In genomic region chr5:179804599-179804947, GRCh38 we compare ENCODE assay signal across 9 cellular contexts. TPM values are rescaled to one million over a fixed set of nuclear protein-coding genes. Genes with fewer than 3 reads are reported as not detected.
DNase-seq lines count a peak whose midpoint lies in the region; ATAC-seq and TF ChIP-seq lines count a peak whose summit lies in the region.
"Had no signal": no experiment of that assay in that cellular context is flagged by ENCODE, and none has a peak within 500 bp of the region (broad histone marks: within the 10 kb centered on the region; RNA-seq: fewer than 3 reads in every experiment).

No MANE protein-coding gene starts in this region.

- TF ChIP-seq CTCF in DND-41 (IDR thresholded peaks at IDR 0.05; ENCODE audit: borderline replicate concordance, extremely low read depth, low read length, poor library complexity, severe bottlenecking) (no peak), RWPE2 (IDR thresholded peaks at IDR 0.05; ENCODE audit: poor library complexity, severe bottlenecking) (no peak), fibroblast of lung (conservative IDR thresholded peaks at IDR 0.05 in 1 of 2, IDR thresholded peaks at IDR 0.05 in 1 of 2; ENCODE audit: low read depth in 1 of 2, low read length in 2 of 2) (no peak), retinal pigment epithelial cell (conservative IDR thresholded peaks at IDR 0.05; ENCODE audit: low read depth, low read length) (no peak), GM13976 (IDR thresholded peaks at IDR 0.05; ENCODE audit: borderline replicate concordance, control extremely low read depth, extremely low read depth, insufficient read depth, missing control alignments) (no peak)

- no peak for DNase-seq in DND-41
- no peak for DNase-seq in RWPE2 (ENCODE audit: low spot score)
- no peak for DNase-seq in fibroblast of lung (ENCODE audit: low read depth in 2 of 2)
- DNase-seq in retinal pigment epithelial cell (ENCODE audit: low read depth): no peak
- DNase-seq in GM13976 (ENCODE audit: low spot score): no peak
- DNase-seq: H7 had no signal

- H3K4me1 ChIP-seq in DND-41 (ENCODE audit: insufficient read depth, low read length) (peaks cover 45% of the 10 kb centered on the region), RWPE2 (ENCODE audit: insufficient read depth, poor library complexity, severe bottlenecking) (peaks cover 13% of the 10 kb centered on the region), fibroblast of lung (ENCODE audit: control insufficient read depth, extremely low read depth, insufficient read depth, low read length) (peaks cover 14% of the 10 kb centered on the region)

- peak overlapping the region; percentile 72; the same call in 1 of the 2 replicates for H3K9ac ChIP-seq in DND-41 (ENCODE audit: low read depth, low read length)
- H3K9ac ChIP-seq in fibroblast of lung (ENCODE audit: insufficient read depth, low read length): peak overlapping the region; percentile 36

- peaks cover 24% of the 10 kb centered on the region for H4K20me1 ChIP-seq in DND-41 (ENCODE audit: insufficient read depth, low read length)
- no peaks in the 10 kb centered on the region for H4K20me1 ChIP-seq in fibroblast of lung (ENCODE audit: control insufficient read depth, extremely low read depth, insufficient read depth, low read length)

- peaks cover 22% of the 10 kb centered on the region for H3K79me2 ChIP-seq in DND-41 (ENCODE audit: insufficient read depth, low read length)
- peaks cover 45% of the 10 kb centered on the region for H3K79me2 ChIP-seq in fibroblast of lung (ENCODE audit: control insufficient read depth, insufficient read depth, low read length)

- in situ Hi-C loops in GM13976 (cut with MboI; ENCODE audit: low sequenced_read_pairs, unreplicated experiment): no loop called here

- peaks cover 17% of the 10 kb centered on the region for H3K36me3 ChIP-seq in DND-41 (ENCODE audit: insufficient read depth, low read length)
- H3K36me3 ChIP-seq in RWPE2 (ENCODE audit: low read depth): peaks cover 21% of the 10 kb centered on the region
- peaks cover 17% of the 10 kb centered on the region for H3K36me3 ChIP-seq in fibroblast of lung (ENCODE audit: control insufficient read depth, insufficient read depth, low read length)

- H3K27ac ChIP-seq in DND-41 (ENCODE audit: low read length): no peak overlapping the region
- H3K27ac ChIP-seq in RWPE2 (ENCODE audit: poor library complexity, severe bottlenecking): peak overlapping the region; percentile 83
- no peak overlapping the region for H3K27ac ChIP-seq in fibroblast of lung (ENCODE audit: insufficient read depth, low read length)

- H2AFZ ChIP-seq in DND-41 (ENCODE audit: low read depth, low read length) (no peak overlapping the region), fibroblast of lung (ENCODE audit: low read length) (no peak overlapping the region)

- H3K4me3 ChIP-seq in DND-41 (ENCODE audit: low read depth in 1 of 2, low read length in 2 of 2): no peak overlapping the region
- peak overlapping the region; percentile 75 for H3K4me3 ChIP-seq in RWPE2 (ENCODE audit: severe bottlenecking)
- H3K4me3 ChIP-seq in fibroblast of lung (replicated peaks in 1 of 4; ENCODE audit: control extremely low read depth in 1 of 4, insufficient read depth in 1 of 4, low read depth in 3 of 4, low read length in 4 of 4): peak overlapping the region; percentile 58 to 82 (median 75)
- peak overlapping the region; percentile 65 for H3K4me3 ChIP-seq in retinal pigment epithelial cell (ENCODE audit: low read length)

- no peak for ATAC-seq in DND-41 (ENCODE audit: insufficient read depth, low read depth)
- ATAC-seq in RWPE2 (ENCODE audit: low read depth): no peak
- no peak for ATAC-seq in HG02642 (IDR thresholded peaks at IDR 0.05; ENCODE audit: poor library complexity, unreplicated experiment)
- ATAC-seq in GM21447 (IDR thresholded peaks at IDR 0.05; ENCODE audit: unreplicated experiment): no peak
- no peak for ATAC-seq in GM19351 (IDR thresholded peaks at IDR 0.05; ENCODE audit: unreplicated experiment)

- H3K9me3 ChIP-seq in DND-41 (ENCODE audit: insufficient read depth, low read length, severe bottlenecking) (no peaks in the 10 kb centered on the region), RWPE2 (ENCODE audit: severe bottlenecking) (no peaks in the 10 kb centered on the region), fibroblast of lung (ENCODE audit: control insufficient read depth, insufficient read depth, low read depth, low read length) (no peaks in the 10 kb centered on the region)

- H3K4me2 ChIP-seq in DND-41 (ENCODE audit: insufficient read depth, low read length) (peak overlapping the region; percentile 95), fibroblast of lung (ENCODE audit: extremely low read depth, insufficient read depth, low read length) (peak overlapping the region; percentile 89)

- H3K27me3 ChIP-seq in DND-41 (ENCODE audit: insufficient read depth, low read length, poor library complexity) (no peaks in the 10 kb centered on the region), RWPE2 (ENCODE audit: insufficient read depth, poor library complexity, severe bottlenecking) (no peaks in the 10 kb centered on the region), fibroblast of lung (ENCODE audit: control insufficient read depth, insufficient read depth, low read length) (no peaks in the 10 kb centered on the region)

RNA-seq across cellular contexts. Expression of gene MGAT4B, which starts 2.1 kb away (rescaled TPM):
- total RNA-seq in fibroblast of lung: 116 and 157 TPM in 2 replicates
- 172 and 175 TPM in 2 replicates for polyA plus RNA-seq in fibroblast of lung
- polyA plus RNA-seq in fibroblast of lung (2012): 144 and 153 TPM in 2 replicates
- 468 and 469 TPM in 2 replicates for polyA minus RNA-seq in fibroblast of lung (ENCODE audit: low replicate concordance)

RNA-seq across cellular contexts. Expression of gene LTC4S, which starts 10.8 kb away (rescaled TPM):
- total RNA-seq in fibroblast of lung: 0.83 and 4.1 TPM in 2 replicates
- polyA plus RNA-seq in fibroblast of lung: 0.32 and 0.78 TPM in 2 replicates
- 1.1 and 2.4 TPM in 2 replicates for polyA plus RNA-seq in fibroblast of lung (2012)
- polyA minus RNA-seq in fibroblast of lung (ENCODE audit: low replicate concordance): not detected in 2 replicates

RNA-seq across cellular contexts. Expression of gene SQSTM1, which starts 16.1 kb away (rescaled TPM):
- 1,096 and 1,894 TPM in 2 replicates for total RNA-seq in fibroblast of lung
- 212 and 310 TPM in 2 replicates for polyA plus RNA-seq in fibroblast of lung
- polyA plus RNA-seq in fibroblast of lung (2012): 451 and 724 TPM in 2 replicates
- polyA minus RNA-seq in fibroblast of lung (ENCODE audit: low replicate concordance): 385 and 386 TPM in 2 replicates

RNA-seq across cellular contexts. Expression of gene MRNIP, which starts 54.0 kb away (rescaled TPM):
- 15.4 and 21.0 TPM in 2 replicates for total RNA-seq in fibroblast of lung
- polyA plus RNA-seq in fibroblast of lung: 8.2 and 8.6 TPM in 2 replicates
- 10.8 and 11.9 TPM in 2 replicates for polyA plus RNA-seq in fibroblast of lung (2012)
- polyA minus RNA-seq in fibroblast of lung (ENCODE audit: low replicate concordance): 1.6 and 6.9 TPM in 2 replicates

Comparison
In these comparisons a context has a peak if more than half of its experiments do, and no peak if none do; other contexts are left out.
1. H3K4me3 ChIP-seq: peak in RWPE2 (single experiment), fibroblast of lung (4 of 4) and retinal pigment epithelial cell (single experiment); none in DND-41 (0 of 2).